Comparison of ENCODE assay signal across 22 cellular contexts in genomic region chr3:38534604-38535003, GRCh38. TPM values are rescaled to one million over a fixed set of nuclear protein-coding genes. Genes with fewer than 3 reads are reported as not detected.
DNase-seq lines count a peak whose midpoint lies in the region; ATAC-seq, FAIRE-seq and TF ChIP-seq lines count a peak whose summit lies in the region.
"Had no signal": no experiment of that assay in that cellular context is flagged by ENCODE, and none has a peak within 500 bp of the region (broad histone marks: within the 10 kb centered on the region; RNA-seq: fewer than 3 reads in every experiment).

No MANE protein-coding gene starts in this region.

- H3K27ac ChIP-seq in right atrium auricular region (peak overlapping the region; percentile 76 to 91), A549 (no peak overlapping the region), IMR-90 (ENCODE audit: insufficient read depth, low read length) (no peak overlapping the region)
- H3K27ac ChIP-seq: BLaER1 treated with 17β-estradiol and CSF1 and Interleukin-3, amounts not matched to agents 10 nM and 100 nM; C4-2B had no signal

- no peak overlapping the region for H3K56ac ChIP-seq in IMR-90 (ENCODE audit: extremely low read depth, insufficient read depth, low read length)

- POLR2A ChIA-PET in A549 (lab: Yijun Ruan, JAX) (no interaction called here), IMR-90 (lab: Charles Lee; ENCODE audit: unreplicated experiment) (no interaction called here)

- no peak overlapping the region for H2AFZ ChIP-seq in IMR-90 (replicated peaks; ENCODE audit: low read length, poor library complexity)

- TF ChIP-seq POLR2A in A549 (IDR thresholded peaks at IDR 0.05; ENCODE audit: low read length) (no peak), IMR-90 (IDR thresholded peaks at IDR 0.05; ENCODE audit: low read depth, low read length) (no peak)

- no peak overlapping the region for H2BK120ac ChIP-seq in IMR-90 (ENCODE audit: low read depth, low read length)

- BruUV-seq in IMR-90 (replicated peaks; lab: Mats Ljungman, UMichigan): no TSS peak

- H2BK15ac ChIP-seq in IMR-90 (ENCODE audit: low read depth, low read length): no peak overlapping the region

- H3K4ac ChIP-seq in IMR-90 (ENCODE audit: low read depth, low read length): no peak overlapping the region

- no peak overlapping the region for H4K91ac ChIP-seq in IMR-90 (ENCODE audit: insufficient read depth, low read depth, low read length)

- H3K9me3 ChIP-seq in right atrium auricular region (no peaks in the 10 kb centered on the region), A549 (peaks cover 6% of the 10 kb centered on the region; the same call in 2 of the 3 replicates), IMR-90 (ENCODE audit: control insufficient read depth, insufficient read depth, low read length) (no peaks in the 10 kb centered on the region)
- H3K9me3 ChIP-seq: Caco-2 had no signal

- CTCF ChIA-PET in A549 (lab: Yijun Ruan, JAX): interaction anchor here (1.3 to 2.1 kb wide), 2 partner anchors 11 to 13 kb away, joined by 6 to 14 read pairs; no protein-coding TSS in a partner anchor
- CTCF ChIA-PET in IMR-90 (lab: Yijun Ruan, JAX): no interaction called here

- no peak overlapping the region for H3K23ac ChIP-seq in IMR-90 (ENCODE audit: low read depth, low read length)

- no peak overlapping the region for H4K8ac ChIP-seq in IMR-90 (ENCODE audit: low read depth in 2 of 2, low read length in 2 of 2)

- no peak overlapping the region for H2BK5ac ChIP-seq in IMR-90 (ENCODE audit: low read depth, low read length, poor library complexity, severe bottlenecking)

- H3K4me3 Mint-ChIP-seq in chondrocyte (ENCODE audit: unreplicated experiment): no peak overlapping the region
- H3K4me3 Mint-ChIP-seq: B cell; CD4-positive, alpha-beta T cell; CD8-positive, alpha-beta T cell had no signal

- H4K5ac ChIP-seq in IMR-90 (ENCODE audit: low read depth, low read length): no peak overlapping the region

- H3K27ac Mint-ChIP-seq in chondrocyte (ENCODE audit: unreplicated experiment): no peak overlapping the region
- H3K27ac Mint-ChIP-seq: B cell; CD4-positive, alpha-beta T cell; CD8-positive, alpha-beta T cell had no signal

- TF ChIP-seq CTCF in right atrium auricular region (IDR thresholded peaks at IDR 0.05): no peak
- TF ChIP-seq CTCF in A549 (IDR thresholded peaks at IDR 0.05): no peak
- TF ChIP-seq CTCF in IMR-90 (conservative IDR thresholded peaks at IDR 0.05; ENCODE audit: low read depth, low read length): no peak
- no peak for TF ChIP-seq CTCF in chondrocyte (IDR thresholded peaks at IDR 0.05)

- no peaks in the 10 kb centered on the region for H3K4me1 Mint-ChIP-seq in chondrocyte (ENCODE audit: low read depth)
- H3K4me1 Mint-ChIP-seq: B cell had no signal

- H4K20me1 ChIP-seq in IMR-90 (ENCODE audit: insufficient read depth, low read length): no peaks in the 10 kb centered on the region

- DNase-seq in right atrium auricular region (ENCODE audit: low spot score) (no peak), Right ventricle myocardium superior (no peak), A549 (ENCODE audit: low read depth in 1 of 2, low spot score in 1 of 2) (no peak), IMR-90 (no peak), glomerular visceral epithelial cell (ENCODE audit: extremely low spot score) (no peak), chondrocyte (ENCODE audit: low spot score) (no peak)
- DNase-seq: 8988T; AML-193; Caco-2; Calu3; CD4-positive, alpha-beta T cell; CD8-positive, alpha-beta T cell; DMS79 treated with DMSO at 0.1 percent for 48 hours; GF-D8 had no signal

- H3K14ac ChIP-seq in IMR-90 (replicated peaks; ENCODE audit: low read depth, low read length): no peak overlapping the region

- no peaks in the 10 kb centered on the region for H3K27me3 Mint-ChIP-seq in chondrocyte (ENCODE audit: low read depth)
- H3K27me3 Mint-ChIP-seq: B cell; CD4-positive, alpha-beta T cell had no signal

- H3K4me1 ChIP-seq in right atrium auricular region (peaks cover 0 to 51% of the 10 kb centered on the region in 2 donors), A549 (no peaks in the 10 kb centered on the region), IMR-90 (ENCODE audit: control insufficient read depth, insufficient read depth, low read length) (0 out of 2 replicates have a peak, but pooled peaks cover 2% of the 10 kb centered on the region)
- H3K4me1 ChIP-seq: Caco-2 had no signal

- ATAC-seq in Right ventricle myocardium superior (ENCODE audit: poor library complexity) (no peak), A549 (no peak), IMR-90 (ENCODE audit: low read depth) (no peak)
- ATAC-seq: CD8-positive, alpha-beta T cell had no signal

- H3K79me1 ChIP-seq in IMR-90 (ENCODE audit: low read depth in 1 of 2, low read length in 2 of 2): no peaks in the 10 kb centered on the region; a peak in 1 of 4 replicates

- H3K36me3 Mint-ChIP-seq in chondrocyte (ENCODE audit: low read depth): peaks cover 19% of the 10 kb centered on the region

- 95% methylated on average over 7 of the region's 7 CpGs for WGBS in A549 (ENCODE audit: missing lambda C conversion rate)
- WGBS in IMR-90 (ENCODE audit: extremely low coverage in 2 of 2, insufficient read length in 1 of 2), 2 experiments: no CpG with 5 or more reads among the region's 7 CpGs

- H3K9me1 ChIP-seq in IMR-90 (ENCODE audit: insufficient read depth, low read length): peaks cover 7% of the 10 kb centered on the region; the same call in 1 of the 2 replicates

- no peaks in the 10 kb centered on the region for H3K27me3 ChIP-seq in right atrium auricular region
- no peaks in the 10 kb centered on the region for H3K27me3 ChIP-seq in IMR-90 (ENCODE audit: control insufficient read depth, insufficient read depth, low read length)
- H3K27me3 ChIP-seq: BLaER1 treated with 17β-estradiol and CSF1 and Interleukin-3, amounts not matched to agents 10 nM and 100 nM had no signal

- H3K9me3 Mint-ChIP-seq in chondrocyte (ENCODE audit: low read depth): peaks cover 8% of the 10 kb centered on the region
- H3K9me3 Mint-ChIP-seq: CD4-positive, alpha-beta T cell; CD8-positive, alpha-beta T cell had no signal

- no peak overlapping the region for H2AK9ac ChIP-seq in IMR-90 (replicated peaks; ENCODE audit: low read depth, low read length, poor library complexity)

- TF ChIP-seq RAD21 in A549 (conservative IDR thresholded peaks at IDR 0.05 in 1 of 2, IDR thresholded peaks at IDR 0.05 in 1 of 2): no peak
- no peak for TF ChIP-seq RAD21 in IMR-90 (IDR thresholded peaks at IDR 0.05; ENCODE audit: low read length)

- no peak overlapping the region for H2BK20ac ChIP-seq in IMR-90 (ENCODE audit: low read depth, low read length)

- no peak for TF ChIP-seq EP300 in A549 (IDR thresholded peaks at IDR 0.05)

- intact Hi-C loops in Right ventricle myocardium superior (cut with DNase I) (no loop called here), IMR-90 (cut with micrococcal nuclease) (no loop called here)

- H3K36me3 ChIP-seq in right atrium auricular region (no peaks in the 10 kb centered on the region), IMR-90 (ENCODE audit: control insufficient read depth, insufficient read depth, low read length) (peaks cover 2% of the 10 kb centered on the region)

- H3K4me2 ChIP-seq in A549: no peak overlapping the region
- H3K4me2 ChIP-seq in IMR-90 (ENCODE audit: low read depth, low read length): no peak overlapping the region
- H3K4me2 ChIP-seq: BLaER1 treated with 17β-estradiol and CSF1 and Interleukin-3, amounts not matched to agents 10 nM and 100 nM had no signal

- no peak overlapping the region for H3K18ac ChIP-seq in IMR-90 (ENCODE audit: low read depth, low read length)

- H3K9ac ChIP-seq in IMR-90 (ENCODE audit: low read depth, low read length): no peak overlapping the region
- H3K9ac ChIP-seq: BLaER1 treated with 17β-estradiol and CSF1 and Interleukin-3, amounts not matched to agents 10 nM and 100 nM had no signal

- dilution Hi-C loops in IMR-90 (cut with HindIII; ENCODE audit: low sequenced_read_pairs, unreplicated experiment): no loop called here

- H3K4me3 ChIP-seq in right atrium auricular region: no peak overlapping the region
- no peak overlapping the region for H3K4me3 ChIP-seq in A549
- no peak overlapping the region for H3K4me3 ChIP-seq in IMR-90 (ENCODE audit: insufficient read depth, low read depth, low read length)
- H3K4me3 ChIP-seq: BLaER1 treated with 17β-estradiol and CSF1 and Interleukin-3, amounts not matched to agents 10 nM and 100 nM had no signal

- no peak for FAIRE-seq in A549 (lab: Jason Lieb, UNC)
- FAIRE-seq: A204.1, D721Med, G401.6, GM12891, GM19239 had no signal

- in situ Hi-C loops in IMR-90 (cut with MboI; ENCODE audit: low sequenced_read_pairs): loop anchor here (5.0 kb wide), 1 partner anchor 113 kb away; the partner anchor contains the start of gene SCN5A

- no peak overlapping the region for H2AK5ac ChIP-seq in IMR-90 (ENCODE audit: low read depth, low read length)

TF ChIP-seq in A549, 52 proteins besides CTCF, POLR2A, EP300 and RAD21:
- no peak for TF ChIP-seq CEBPB (IDR thresholded peaks at IDR 0.05)
- peak; percentile 41 for TF ChIP-seq MAFK (IDR thresholded peaks at IDR 0.05; ENCODE audit: partially characterized antibody)

TF ChIP-seq in IMR-90, 13 proteins besides CTCF, POLR2A, EP300 and RAD21:
- TF ChIP-seq SMC3 (IDR thresholded peaks at IDR 0.05; ENCODE audit: low read depth, low read length) (no peak), MAFK (IDR thresholded peaks at IDR 0.05; ENCODE audit: low read depth, low read length) (peak; percentile 56), USF2 (IDR thresholded peaks at IDR 0.05; ENCODE audit: low read depth, low read length) (no peak)

RNA-seq across cellular contexts. Expression of gene EXOG, which starts 38.5 kb away (rescaled TPM):
- total RNA-seq in right atrium auricular region (10 to 100 TPM; 23.4 to 36.6 TPM), Right ventricle myocardium superior (23.2 TPM), IMR-90 (2012; rRNA removed) (10.2 and 12.8 TPM in 2 replicates), chondrocyte (16.0 to 21.6 TPM (median 16.5 TPM) in 3 replicates)
- polyA plus RNA-seq in A549 (2011; rRNA removed) (16.6 and 17.1 TPM in 2 replicates), A549 (2017; fragmentation: RNase III; extraction: RNeasy Plus Mini Kit Qiagen cat#74134 plus additional on column Dnase treatment) (11.2 to 16.0 TPM (median 12.9 TPM) in 3 replicates), IMR-90 (2012; rRNA removed) (12.1 and 15.0 TPM in 2 replicates)
- 3.9 and 4.0 TPM in 2 replicates for polyA plus RNA-seq in A549 (2012; cell fraction: cytosol; rRNA removed)
- polyA plus RNA-seq in A549 (2012; cell fraction: nucleus; rRNA removed): 4.4 and 10.4 TPM in 2 replicates
- 6.1 TPM in 2 replicates for polyA minus RNA-seq in A549 (2011; rRNA and poly(A)+ RNA removed)
- polyA plus RNA-seq in IMR-90 (2012; cell fraction: cytosol; rRNA removed): 2.5 and 6.0 TPM in 2 replicates
- polyA plus RNA-seq in IMR-90 (2012; cell fraction: nucleus; rRNA removed; ENCODE audit: low replicate concordance): 7.5 and 53.5 TPM in 2 replicates

Comparison
In these comparisons a context has a peak if more than half of its experiments do, and no peak if none do; other contexts are left out.
1. H3K27ac ChIP-seq: peak in right atrium auricular region (2 of 2); none in A549 (0 of 2) and IMR-90 (single experiment).